Comparison of ENCODE assay signal across 22 cellular contexts in genomic region chrX:123695242-123695641, GRCh38. TPM values are rescaled to one million over a fixed set of nuclear protein-coding genes. Genes with fewer than 3 reads are reported as not detected.
DNase-seq lines count a peak whose midpoint lies in the region; ATAC-seq, FAIRE-seq and TF ChIP-seq lines count a peak whose summit lies in the region.
"Had no signal": no experiment of that assay in that cellular context is flagged by ENCODE, and none has a peak within 500 bp of the region (broad histone marks: within the 10 kb centered on the region; RNA-seq: fewer than 3 reads in every experiment).

No MANE protein-coding gene starts in this region.

- peaks cover 5% of the 10 kb centered on the region; the same call in 1 of the 2 replicates for H3K4me1 ChIP-seq in HEK293 (ENCODE audit: control insufficient read depth, insufficient read depth, low read length)
- no peaks in the 10 kb centered on the region for H3K4me1 ChIP-seq in mucosa of descending colon (ENCODE audit: low read depth)
- H3K4me1 ChIP-seq in small intestine (ENCODE audit: control insufficient read depth in 2 of 2, insufficient read depth in 1 of 2, low read depth in 1 of 2, low read length in 1 of 2) = no peaks in the 10 kb centered on the region
- no peaks in the 10 kb centered on the region for H3K4me1 ChIP-seq in left ventricle myocardium inferior
- H3K4me1 ChIP-seq: BLaER1 had no signal

- DNase-seq in fibroblast of villous mesenchyme (ENCODE audit: low read depth) (peak; percentile 26), mucosa of descending colon (no peak), small intestine (peak; percentile 42), chondrocyte (ENCODE audit: low spot score) (no peak), left ventricle myocardium inferior (no peak)
- no peak for DNase-seq in activated CD8-positive, alpha-beta T cell treated with anti-CD3 and anti-CD28 coated beads for 36 hours
- DNase-seq in stimulated activated CD4-positive, alpha-beta T cell treated with anti-CD3 and anti-CD28 coated beads, Interleukin-4, amount 100 ng/mL, for 4 hours = no peak
- DNase-seq: Caco-2; CD4-positive, CD25-positive, alpha-beta regulatory T cell; CD8-positive, alpha-beta T cell; DMS153; DND-41; GDM1; GM23248; H7; HCEC 1CT had no signal

- CTCF ChIA-PET in HEK293 (lab: Yijun Ruan, JAX) = no interaction called here
- CTCF ChIA-PET in activated CD8-positive, alpha-beta T cell treated with anti-CD3 and anti-CD28 coated beads for 36 hours (lab: Charles Lee) = no interaction called here

- no peaks in the 10 kb centered on the region for H3K4me1 Mint-ChIP-seq in activated CD8-positive, alpha-beta T cell treated with anti-CD3 and anti-CD28 coated beads for 36 hours (ENCODE audit: low read depth)
- H3K4me1 Mint-ChIP-seq in chondrocyte (ENCODE audit: low read depth) = no peaks in the 10 kb centered on the region
- H3K4me1 Mint-ChIP-seq: B cell had no signal

- no peak overlapping the region for H3K4me3 Mint-ChIP-seq in activated CD8-positive, alpha-beta T cell treated with anti-CD3 and anti-CD28 coated beads for 36 hours
- no peak overlapping the region for H3K4me3 Mint-ChIP-seq in chondrocyte (ENCODE audit: unreplicated experiment)
- H3K4me3 Mint-ChIP-seq: B cell; CD4-positive, CD25-positive, alpha-beta regulatory T cell; CD8-positive, alpha-beta T cell had no signal

- H3K27me3 ChIP-seq in small intestine (ENCODE audit: control insufficient read depth in 2 of 2, insufficient read depth in 2 of 2, low read length in 2 of 2) (no peaks in the 10 kb centered on the region), left ventricle myocardium inferior (ENCODE audit: low read depth) (no peaks in the 10 kb centered on the region)

- H3K27me3 Mint-ChIP-seq in activated CD8-positive, alpha-beta T cell treated with anti-CD3 and anti-CD28 coated beads for 36 hours = no peaks in the 10 kb centered on the region
- no peaks in the 10 kb centered on the region for H3K27me3 Mint-ChIP-seq in chondrocyte (ENCODE audit: low read depth)
- H3K27me3 Mint-ChIP-seq: B cell; CD4-positive, CD25-positive, alpha-beta regulatory T cell had no signal

- FAIRE-seq in small intestine (lab: Jason Lieb, UNC) = peak; percentile 81
- FAIRE-seq: GM12878, H1 had no signal

- POLR2A ChIA-PET in HEK293 (lab: Yijun Ruan, JAX) = no interaction called here
- POLR2A ChIA-PET in activated CD8-positive, alpha-beta T cell treated with anti-CD3 and anti-CD28 coated beads for 36 hours (lab: Charles Lee) = no interaction called here

- peaks cover 4 to 24% of the 10 kb centered on the region in 2 experiments for H3K36me3 ChIP-seq in HEK293 (ENCODE audit: control insufficient read depth in 2 of 2, insufficient read depth in 1 of 2, low read length in 2 of 2)
- no peaks in the 10 kb centered on the region for H3K36me3 ChIP-seq in mucosa of descending colon (ENCODE audit: low read depth)
- no peaks in the 10 kb centered on the region for H3K36me3 ChIP-seq in small intestine (ENCODE audit: control insufficient read depth in 2 of 2, insufficient read depth in 2 of 2, low read length in 2 of 2)
- H3K36me3 ChIP-seq in left ventricle myocardium inferior = peaks cover 10% of the 10 kb centered on the region

- no peak overlapping the region for H3K27ac Mint-ChIP-seq in activated CD8-positive, alpha-beta T cell treated with anti-CD3 and anti-CD28 coated beads for 36 hours
- H3K27ac Mint-ChIP-seq in chondrocyte (ENCODE audit: unreplicated experiment) = no peak overlapping the region
- H3K27ac Mint-ChIP-seq: B cell; CD4-positive, CD25-positive, alpha-beta regulatory T cell; CD8-positive, alpha-beta T cell had no signal

- no peak overlapping the region for H3K27ac ChIP-seq in HEK293 (ENCODE audit: extremely low read depth, low read depth, low read length)
- no peak overlapping the region for H3K27ac ChIP-seq in small intestine (ENCODE audit: low read depth in 1 of 2, low read length in 1 of 2)
- H3K27ac ChIP-seq in left ventricle myocardium inferior (replicated peaks) = no peak overlapping the region
- H3K27ac ChIP-seq: BLaER1, C4-2B, GM23248 had no signal

- no peaks in the 10 kb centered on the region for H3K9me3 Mint-ChIP-seq in activated CD8-positive, alpha-beta T cell treated with anti-CD3 and anti-CD28 coated beads for 36 hours
- H3K9me3 Mint-ChIP-seq in chondrocyte (ENCODE audit: low read depth) = no peaks in the 10 kb centered on the region
- H3K9me3 Mint-ChIP-seq: CD4-positive, CD25-positive, alpha-beta regulatory T cell; CD8-positive, alpha-beta T cell had no signal

- no peak overlapping the region for H3K4me3 ChIP-seq in HEK293 (ENCODE audit: low read depth, low read length)
- H3K4me3 ChIP-seq in fibroblast of villous mesenchyme (ENCODE audit: low read depth, low read length) = no peak overlapping the region
- no peak overlapping the region for H3K4me3 ChIP-seq in mucosa of descending colon
- H3K4me3 ChIP-seq in small intestine (ENCODE audit: low read depth in 1 of 2, low read length in 2 of 2) = no peak overlapping the region
- H3K4me3 ChIP-seq in left ventricle myocardium inferior = no peak overlapping the region
- H3K4me3 ChIP-seq: BLaER1, GM12878, GM23248 had no signal

- ATAC-seq in mucosa of descending colon = peak; percentile 55
- ATAC-seq in activated CD8-positive, alpha-beta T cell treated with anti-CD3 and anti-CD28 coated beads for 36 hours = no peak
- ATAC-seq: CD8-positive, alpha-beta T cell; GM12878 had no signal

- H3K9me3 ChIP-seq in HEK293 (ENCODE audit: control insufficient read depth, insufficient read depth, low read depth, low read length) (no peaks in the 10 kb centered on the region), mucosa of descending colon (no peaks in the 10 kb centered on the region), small intestine (ENCODE audit: control insufficient read depth, low read depth) (no peaks in the 10 kb centered on the region), left ventricle myocardium inferior (replicated peaks) (no peaks in the 10 kb centered on the region)
- H3K9me3 ChIP-seq: BLaER1, Caco-2 had no signal

- H3K36me3 Mint-ChIP-seq in activated CD8-positive, alpha-beta T cell treated with anti-CD3 and anti-CD28 coated beads for 36 hours (ENCODE audit: low read depth) = peaks cover 7% of the 10 kb centered on the region
- H3K36me3 Mint-ChIP-seq in chondrocyte (ENCODE audit: low read depth) = no peaks in the 10 kb centered on the region
- H3K36me3 Mint-ChIP-seq: CD4-positive, CD25-positive, alpha-beta regulatory T cell had no signal

- intact Hi-C loops in mucosa of descending colon (cut with DNase I, micrococcal nuclease) (no loop called here), left ventricle myocardium inferior (cut with micrococcal nuclease) (no loop called here)
- intact Hi-C loops in activated CD8-positive, alpha-beta T cell treated with anti-CD3 and anti-CD28 coated beads for 36 hours (cut with micrococcal nuclease) = no loop called here

- TF ChIP-seq CTCF in HEK293 (tag by site-specific recombination; IDR thresholded peaks at IDR 0.05) (no peak), fibroblast of villous mesenchyme (IDR thresholded peaks at IDR 0.05; ENCODE audit: insufficient read depth, low read depth, low read length) (no peak), mucosa of descending colon (IDR thresholded peaks at IDR 0.05) (no peak), chondrocyte (IDR thresholded peaks at IDR 0.05) (no peak), left ventricle myocardium inferior (IDR thresholded peaks at IDR 0.05; ENCODE audit: borderline replicate concordance) (no peak)
- no peak for TF ChIP-seq CTCF in activated CD8-positive, alpha-beta T cell treated with anti-CD3 and anti-CD28 coated beads for 36 hours (IDR thresholded peaks at IDR 0.05)

TF ChIP-seq in HEK293, 187 proteins besides CTCF, POLR2A, EP300 and RAD21:
- TF ChIP-seq ZNF76 (tag by site-specific recombination; IDR thresholded peaks at IDR 0.05; ENCODE audit: borderline replicate concordance, low read depth) = no peak
- 0 out of 2 replicates have a peak, but pooled peaks have one; percentile 12 for TF ChIP-seq ZNF843 (tag by site-specific recombination; IDR thresholded peaks at IDR 0.05)
- TF ChIP-seq ZNF391 (tag by site-specific recombination; IDR thresholded peaks at IDR 0.05; ENCODE audit: borderline replicate concordance, low read depth) = no peak
- TF ChIP-seq ZNF514 (tag by site-specific recombination; IDR thresholded peaks at IDR 0.05) = no peak
- TF ChIP-seq FEZF1 (tag by site-specific recombination; IDR thresholded peaks at IDR 0.05) = peak; percentile 44; the same call in 1 of the 2 replicates
- no peak for TF ChIP-seq ZFP3 (tag by site-specific recombination; IDR thresholded peaks at IDR 0.05; ENCODE audit: low read depth)
- TF ChIP-seq PRDM6 (tag by site-specific recombination; IDR thresholded peaks at IDR 0.05) = peak; percentile 80

RNA-seq across cellular contexts. Expression of gene THOC2, which starts 37.6 kb away (rescaled TPM):
- total RNA-seq in fibroblast of villous mesenchyme = 80.5 and 101 TPM in 2 replicates
- total RNA-seq in mucosa of descending colon = 10 to 100 TPM; 66.5 to 82.6 (median 75.8) TPM
- 10 to 100 TPM; 30.5 to 83.0 (median 79.4) TPM for polyA plus RNA-seq in small intestine
- total RNA-seq in activated CD8-positive, alpha-beta T cell treated with anti-CD3 and anti-CD28 coated beads for 36 hours = 10 to 100 TPM; 72.3 to 83.6 TPM
- total RNA-seq in chondrocyte = 50.1 to 77.6 TPM (median 53.4 TPM) in 3 replicates
- 27.4 TPM for total RNA-seq in left ventricle myocardium inferior

Comparison
In these comparisons a context has a peak if more than half of its experiments do, and no peak if none do; other contexts are left out.
1. DNase-seq: peak in fibroblast of villous mesenchyme (single experiment) and small intestine (single experiment); none in mucosa of descending colon (0 of 3), activated CD8-positive, alpha-beta T cell treated with anti-CD3 and anti-CD28 coated beads for 36 hours (single experiment), chondrocyte (single experiment), stimulated activated CD4-positive, alpha-beta T cell treated with anti-CD3 and anti-CD28 coated beads, Interleukin-4, amount 100 ng/mL, for 4 hours (0 of 2) and left ventricle myocardium inferior (single experiment).